1 cellular context compared by ENCODE assay signal in the genomic region with DNA sequence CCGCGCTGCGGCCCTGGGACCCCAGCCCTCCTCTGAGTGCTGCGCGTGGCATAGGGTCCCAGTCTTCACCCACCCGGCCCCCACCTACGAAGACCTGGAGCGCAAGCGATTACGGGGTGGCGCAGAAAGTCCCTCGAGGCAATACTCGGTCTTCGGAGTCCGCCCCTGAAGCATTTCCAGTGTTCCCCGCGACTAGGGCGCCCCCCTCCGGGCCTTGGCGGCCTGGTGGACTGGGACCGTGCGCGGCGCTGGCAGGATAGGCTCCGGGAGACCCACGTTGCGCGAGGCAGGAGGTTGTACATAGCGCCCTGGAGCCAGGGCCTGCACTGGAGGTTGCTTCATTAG.
TF ChIP-seq lines count a peak whose summit lies in the region.

No MANE protein-coding gene starts in this region.

TF ChIP-seq in A549, 52 proteins besides CTCF, POLR2A, EP300 and RAD21 (continued from another document):
- TF ChIP-seq, protein P1, sequence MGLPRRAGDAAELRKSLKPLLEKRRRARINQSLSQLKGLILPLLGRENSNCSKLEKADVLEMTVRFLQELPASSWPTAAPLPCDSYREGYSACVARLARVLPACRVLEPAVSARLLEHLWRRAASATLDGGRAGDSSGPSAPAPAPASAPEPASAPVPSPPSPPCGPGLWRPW (IDR thresholded peaks at IDR 0.05) = no peak
- TF ChIP-seq SREBF2 (IDR thresholded peaks at IDR 0.05) = no peak
- TF ChIP-seq FOSL2 (IDR thresholded peaks at IDR 0.05) = no peak
- no peak for TF ChIP-seq FOSL2 (CRISPR knock-in tag; IDR thresholded peaks at IDR 0.05)
- TF ChIP-seq CBX2 (IDR thresholded peaks at IDR 0.05; ENCODE audit: borderline replicate concordance, low read depth) = no peak
- no peak for TF ChIP-seq ZFP36 (IDR thresholded peaks at IDR 0.05; ENCODE audit: borderline replicate concordance, partially characterized antibody)
- no peak for TF ChIP-seq HOXA7 (CRISPR knock-in tag; IDR thresholded peaks at IDR 0.05)
- TF ChIP-seq KDM5A (IDR thresholded peaks at IDR 0.05) = no peak
- TF ChIP-seq TP53 (CRISPR knock-in tag; IDR thresholded peaks at IDR 0.05) = peak; percentile 29; the same call in 1 of the 2 replicates
